19 cellular contexts compared by ENCODE assay signal in the genomic region with DNA sequence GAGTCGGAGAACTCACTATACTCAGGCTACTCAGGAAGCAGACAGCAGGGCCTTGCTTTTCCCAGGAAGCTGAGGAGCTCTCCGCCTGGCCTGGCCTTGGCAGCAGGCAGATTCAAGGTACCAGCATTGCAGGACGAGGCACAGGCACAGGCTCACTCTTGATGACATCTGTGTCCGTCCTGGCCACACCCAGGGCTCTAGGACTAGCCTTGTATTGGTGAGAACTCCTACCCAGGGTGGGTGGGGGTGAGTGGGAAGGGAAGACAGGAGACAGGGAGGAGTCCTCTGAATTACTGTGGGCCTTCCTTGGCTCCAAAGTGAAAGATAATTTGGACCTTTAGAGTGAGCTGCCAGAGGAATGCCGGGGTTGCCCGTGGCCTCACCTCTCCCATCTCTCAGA. TPM values are rescaled to one million over a fixed set of nuclear protein-coding genes. Genes with fewer than 3 reads are reported as not detected.
A peak's percentile ranks its signal among the peaks of the same experiment; 100 is the strongest.
DNase-seq lines count a peak whose midpoint lies in the region; ATAC-seq, FAIRE-seq and TF ChIP-seq lines count a peak whose summit lies in the region.
"Had no signal": no experiment of that assay in that cellular context is flagged by ENCODE, and none has a peak within 500 bp of the region (broad histone marks: within the 10 kb centered on the region; RNA-seq: fewer than 3 reads in every experiment).

No MANE protein-coding gene starts in this region.

- peaks cover 8% of the 10 kb centered on the region for H3K36me3 Mint-ChIP-seq in activated naive CD4-positive, alpha-beta T cell treated with anti-CD3 and anti-CD28 coated beads for 36 hours (ENCODE audit: low read depth)

- POLR2A ChIA-PET in HepG2 (lab: Yijun Ruan, JAX), result no interaction called here
- POLR2A ChIA-PET in SK-N-SH (lab: Yijun Ruan, JAX), result no interaction called here

- H3K4me3 ChIP-seq in right lobe of liver, result no peak overlapping the region
- H3K4me3 ChIP-seq in HepG2 (replicated peaks in 1 of 3; ENCODE audit: insufficient read depth in 1 of 3, low read depth in 2 of 3, low read length in 3 of 3), result no peak overlapping the region
- H3K4me3 ChIP-seq in adrenal gland, result no peak overlapping the region
- no peak overlapping the region for H3K4me3 ChIP-seq in suprapubic skin
- H3K4me3 ChIP-seq in SK-N-SH (ENCODE audit: low read depth in 2 of 2, low read length in 1 of 2), result no peak overlapping the region
- H3K4me3 ChIP-seq: GM12878 had no signal

- H3K4me3 Mint-ChIP-seq in activated naive CD4-positive, alpha-beta T cell treated with anti-CD3 and anti-CD28 coated beads for 36 hours, result no peak overlapping the region
- H3K4me3 Mint-ChIP-seq: B cell; CD4-positive, alpha-beta T cell had no signal

- H3K9me3 ChIP-seq in right lobe of liver, result no peaks in the 10 kb centered on the region
- H3K9me3 ChIP-seq in HepG2 (ENCODE audit: low read length), result no peaks in the 10 kb centered on the region
- H3K9me3 ChIP-seq in adrenal gland (replicated peaks in 1 of 3), result no peaks in the 10 kb centered on the region
- H3K9me3 ChIP-seq in suprapubic skin, result no peaks in the 10 kb centered on the region
- H3K9me3 ChIP-seq in SK-N-SH, result no peaks in the 10 kb centered on the region

- H3K79me2 ChIP-seq in HepG2 (ENCODE audit: insufficient read depth, low read length) (no peaks in the 10 kb centered on the region), SK-N-SH (ENCODE audit: insufficient read depth) (no peaks in the 10 kb centered on the region)

- no peak for TF ChIP-seq RAD21 in HepG2 (CRISPR knock-in tag; IDR thresholded peaks at IDR 0.05)
- no peak for TF ChIP-seq RAD21 in SK-N-SH (IDR thresholded peaks at IDR 0.05; ENCODE audit: low read length)

- H3K4me1 ChIP-seq in right lobe of liver, result no peaks in the 10 kb centered on the region
- no peaks in the 10 kb centered on the region for H3K4me1 ChIP-seq in HepG2 (ENCODE audit: insufficient read depth, low read length)
- no peaks in the 10 kb centered on the region for H3K4me1 ChIP-seq in adrenal gland (replicated peaks in 1 of 2)
- H3K4me1 ChIP-seq in suprapubic skin, result peaks cover 18% of the 10 kb centered on the region
- no peaks in the 10 kb centered on the region for H3K4me1 ChIP-seq in SK-N-SH (ENCODE audit: control insufficient read depth in 1 of 2, insufficient read depth in 2 of 2, low read depth in 1 of 2, low read length in 1 of 2)

- TF ChIP-seq POLR2A in right lobe of liver (IDR thresholded peaks at IDR 0.05) (no peak), HepG2 (IDR thresholded peaks at IDR 0.05; ENCODE audit: insufficient read depth in 1 of 2, low read depth in 2 of 2, low read length in 2 of 2) (no peak), adrenal gland (IDR thresholded peaks at IDR 0.05) (no peak), suprapubic skin (IDR thresholded peaks at IDR 0.05) (no peak)

- H3K9me3 Mint-ChIP-seq in activated naive CD4-positive, alpha-beta T cell treated with anti-CD3 and anti-CD28 coated beads for 36 hours, result no peaks in the 10 kb centered on the region
- H3K9me3 Mint-ChIP-seq: CD4-positive, alpha-beta T cell had no signal

- no peaks in the 10 kb centered on the region for H3K4me1 Mint-ChIP-seq in activated naive CD4-positive, alpha-beta T cell treated with anti-CD3 and anti-CD28 coated beads for 36 hours (ENCODE audit: low read depth)
- H3K4me1 Mint-ChIP-seq: B cell had no signal

- no peaks in the 10 kb centered on the region for H3K27me3 Mint-ChIP-seq in activated naive CD4-positive, alpha-beta T cell treated with anti-CD3 and anti-CD28 coated beads for 36 hours (ENCODE audit: low read depth)
- H3K27me3 Mint-ChIP-seq: B cell; CD4-positive, alpha-beta T cell had no signal

- 64% methylated on average over 3 of the region's 6 CpGs for WGBS in right lobe of liver (ENCODE audit: insufficient coverage, low coverage, low lambda C conversion rate, missing lambda C conversion rate)
- 92% methylated on average over 4 of the region's 6 CpGs for WGBS in HepG2 (ENCODE audit: low lambda C conversion rate)
- 54 to 66% (median 62%) methylated on average over 3 to 6 of the region's 6 CpGs for WGBS in adrenal gland, 4 donors
- WGBS in suprapubic skin, result 63% methylated on average over 6 of the region's 6 CpGs
- WGBS in SK-N-SH (ENCODE audit: low lambda C conversion rate), result 95% methylated on average over 3 of the region's 6 CpGs

- H3K36me3 ChIP-seq in right lobe of liver (no peaks in the 10 kb centered on the region), HepG2 (replicated peaks in 1 of 2; ENCODE audit: control insufficient read depth in 1 of 2, insufficient read depth in 2 of 2, low read length in 2 of 2) (peaks cover 7 to 8% of the 10 kb centered on the region in 2 experiments; a peak in 4 of 5 replicates), adrenal gland (replicated peaks in 1 of 2) (no peaks in the 10 kb centered on the region), suprapubic skin (peaks cover 22% of the 10 kb centered on the region), SK-N-SH (replicated peaks in 1 of 2; ENCODE audit: control insufficient read depth in 1 of 2, insufficient read depth in 2 of 2, low read length in 1 of 2) (peaks cover 0 to 17% of the 10 kb centered on the region in 2 experiments)

- BruUV-seq in HepG2 (replicated peaks; lab: Mats Ljungman, UMichigan), result no TSS peak

- TF ChIP-seq CTCF in right lobe of liver (IDR thresholded peaks at IDR 0.05) (no peak), HepG2 (CRISPR knock-in tag; IDR thresholded peaks at IDR 0.05) (no peak), adrenal gland (IDR thresholded peaks at IDR 0.05) (no peak), suprapubic skin (IDR thresholded peaks at IDR 0.05) (no peak), SK-N-SH (IDR thresholded peaks at IDR 0.05) (no peak)

- H3K27ac Mint-ChIP-seq in activated naive CD4-positive, alpha-beta T cell treated with anti-CD3 and anti-CD28 coated beads for 36 hours, result no peak overlapping the region
- H3K27ac Mint-ChIP-seq: B cell; CD4-positive, alpha-beta T cell had no signal

- no peaks in the 10 kb centered on the region for H3K9me2 ChIP-seq in SK-N-SH

- ATAC-seq in right lobe of liver, result peak in 3 of 4 donors; percentile 9 to 36 (median 17)
- no peak for ATAC-seq in HepG2
- ATAC-seq in left lobe of liver, result peak; percentile 13
- ATAC-seq: GM12878 had no signal

- H2AFZ ChIP-seq in HepG2 (ENCODE audit: low read length), result no peak overlapping the region
- H2AFZ ChIP-seq in SK-N-SH (ENCODE audit: low read depth), result no peak overlapping the region

- H4K20me1 ChIP-seq in HepG2 (ENCODE audit: insufficient read depth, low read length) (no peaks in the 10 kb centered on the region), SK-N-SH (ENCODE audit: insufficient read depth) (no peaks in the 10 kb centered on the region)

- TF ChIP-seq EP300 in HepG2 (IDR thresholded peaks at IDR 0.05; ENCODE audit: low read depth in 2 of 2, low read length in 2 of 2) (no peak), HepG2 (CRISPR knock-in tag; IDR thresholded peaks at IDR 0.05; ENCODE audit: borderline replicate concordance) (no peak), suprapubic skin (IDR thresholded peaks at IDR 0.05) (no peak), SK-N-SH (IDR thresholded peaks at IDR 0.05; ENCODE audit: borderline replicate concordance in 1 of 2, low read depth in 1 of 2, low read length in 1 of 2) (no peak)

- intact Hi-C loops in right lobe of liver (cut with DNase I) (no loop called here), HepG2 (cut with micrococcal nuclease; ENCODE audit: unreplicated experiment) (no loop called here), adrenal gland (cut with DNase I) (no loop called here)
- intact Hi-C loops in activated naive CD4-positive, alpha-beta T cell treated with anti-CD3 and anti-CD28 coated beads for 36 hours (cut with micrococcal nuclease), result no loop called here

- DNase-seq in right lobe of liver, result no peak
- no peak for DNase-seq in HepG2 (ENCODE audit: low spot score)
- peak in 5 of 7 donors; percentile 14 to 58 (median 28) for DNase-seq in adrenal gland
- DNase-seq in left lobe of liver (ENCODE audit: low spot score), result no peak
- no peak for DNase-seq in suprapubic skin (ENCODE audit: low spot score in 2 of 2)
- DNase-seq in activated naive CD4-positive, alpha-beta T cell treated with anti-CD3 and anti-CD28 coated beads for 36 hours, result no peak
- DNase-seq in NCI-H510A (lab: John Stamatoyannopoulos, UW), result no peak
- DNase-seq in SK-N-SH, result no peak
- DNase-seq: CD4-positive, alpha-beta T cell; DND-41; KBM-7; NCI-H1092; NCI-H1436; NCI-H1930; NK-92 treated with Interleukin-12 subunit alpha and Interleukin-12 subunit beta, amount 100 ng/mL, for 24 hours had no signal

- H3K9ac ChIP-seq in HepG2 (ENCODE audit: insufficient read depth, low read depth, low read length) (no peak overlapping the region), SK-N-SH (no peak overlapping the region)

- H3F3A ChIP-seq in SK-N-SH (replicated peaks; ENCODE audit: insufficient read depth), result no peaks in the 10 kb centered on the region

- H3K27me3 ChIP-seq in right lobe of liver (no peaks in the 10 kb centered on the region), HepG2 (ENCODE audit: control insufficient read depth in 1 of 2, insufficient read depth in 2 of 2, low read length in 2 of 2) (no peaks in the 10 kb centered on the region), adrenal gland (no peaks in the 10 kb centered on the region), suprapubic skin (no peaks in the 10 kb centered on the region), SK-N-SH (ENCODE audit: insufficient read depth) (no peaks in the 10 kb centered on the region)

- in situ Hi-C loops in HepG2 (cut with HindIII; ENCODE audit: extremely low pct_ligation_motif_present, low pct_unique_long_range_greater_than_20kb), result no loop called here

- H3K4me2 ChIP-seq in HepG2 (ENCODE audit: low read depth, low read length), result no peak overlapping the region
- H3K4me2 ChIP-seq in SK-N-SH, result no peak overlapping the region

- no peak for FAIRE-seq in HepG2 (lab: Jason Lieb, UNC)
- FAIRE-seq: A204.1, GM12878, H54 had no signal

- H3K27ac ChIP-seq in right lobe of liver (no peak overlapping the region), HepG2 (ENCODE audit: extremely low read length, insufficient read depth, low read length) (no peak overlapping the region), adrenal gland (no peak overlapping the region), suprapubic skin (peak overlapping the region; percentile 1), SK-N-SH (ENCODE audit: low read depth in 2 of 2, low read length in 1 of 2) (no peak overlapping the region)

- CTCF ChIA-PET in HepG2 (lab: Yijun Ruan, JAX; ENCODE audit: low intra/inter-chr PET ratio, low total read pairs) (no interaction called here), SK-N-SH (lab: Yijun Ruan, JAX) (interaction anchor here (1.1 to 1.4 kb wide), 2 partner anchors 33 to 132 kb away, joined by 3 to 4 read pairs; no protein-coding TSS in a partner anchor)
- CTCF ChIA-PET in activated naive CD4-positive, alpha-beta T cell treated with anti-CD3 and anti-CD28 coated beads for 36 hours (lab: Charles Lee), result interaction anchor here (1.4 kb wide), 1 partner anchor 33 kb away, joined by 3 read pairs; no protein-coding TSS in a partner anchor

RNA-seq across cellular contexts. Expression of gene ARTN, which starts 32.0 kb away (rescaled TPM):
- total RNA-seq in right lobe of liver, result under 1 TPM in 3 of 6 experiments, not detected in 3; 0.31 to 0.32 (median 0.31) TPM
- total RNA-seq in HepG2 (2016; rRNA removed; fragmentation: Illumina TruSeq; extraction: Trizol), result 0.62 TPM in 1 of 2 replicates, not detected in the other
- 0.40 and 0.62 TPM in 2 replicates for total RNA-seq in HepG2 (2016; cell fraction: cytosol; rRNA removed; fragmentation: Illumina TruSeq; extraction: Trizol; ENCODE audit: low read depth)
- 0.24 and 0.61 TPM in 2 replicates for total RNA-seq in HepG2 (2016; cell fraction: insoluble cytoplasmic fraction; rRNA removed; fragmentation: Illumina TruSeq; extraction: Trizol)
- 0.28 and 0.55 TPM in 2 replicates for total RNA-seq in HepG2 (2016; cell fraction: membrane; rRNA removed; fragmentation: Illumina TruSeq; extraction: Trizol)
- total RNA-seq in HepG2 (2016; cell fraction: nucleus; rRNA removed; fragmentation: Illumina TruSeq; extraction: Trizol), result 0.62 and 0.81 TPM in 2 replicates
- 0.11 and 0.21 TPM in 2 replicates for polyA plus RNA-seq in HepG2 (2011; rRNA removed)
- 0.05 and 0.07 TPM in 2 replicates for polyA plus RNA-seq in HepG2 (2011; cell fraction: cytosol; rRNA removed)
- polyA plus RNA-seq in HepG2 (2011; cell fraction: nucleus; rRNA removed), result 1.3 and 1.4 TPM in 2 replicates
- polyA plus RNA-seq in HepG2 (2012), result 0.12 and 0.28 TPM in 2 replicates
- 0.10 TPM in 2 replicates for polyA plus RNA-seq in HepG2 (2016; cell fraction: cytosol; fragmentation: Illumina TruSeq; extraction: Trizol; ENCODE audit: low read depth)
- 0.43 TPM in 1 of 2 replicates, not detected in the other for polyA plus RNA-seq in HepG2 (2016; cell fraction: insoluble cytoplasmic fraction; fragmentation: Illumina TruSeq; extraction: Trizol; ENCODE audit: low read depth)
- 0.29 and 0.33 TPM in 2 replicates for polyA plus RNA-seq in HepG2 (2016; cell fraction: membrane; fragmentation: Illumina TruSeq; extraction: Trizol; ENCODE audit: low read depth)
- polyA plus RNA-seq in HepG2 (2016; cell fraction: nucleus; fragmentation: Illumina TruSeq; extraction: Trizol; ENCODE audit: insufficient read depth, low read depth), result 0.81 and 2.0 TPM in 2 replicates
- polyA minus RNA-seq in HepG2 (2011; rRNA and poly(A)+ RNA removed; ENCODE audit: low replicate concordance), result 0.44 and 1.7 TPM in 2 replicates
- polyA minus RNA-seq in HepG2 (2011; cell fraction: cytosol; rRNA and poly(A)+ RNA removed), result not detected in 2 replicates
- 0.62 and 0.77 TPM in 2 replicates for polyA minus RNA-seq in HepG2 (2011; cell fraction: nucleus; rRNA and poly(A)+ RNA removed)
- 1 to 10 TPM in 2 of 8 donors, under 1 TPM in 5, not detected in 1; 0.23 to 1.3 (median 0.53) TPM for total RNA-seq in adrenal gland
- polyA plus RNA-seq in adrenal gland, result 1 to 10 TPM in 2 of 3 donors, under 1 TPM in 1; 0.37 to 4.9 (median 2.8) TPM
- 0.58 TPM for total RNA-seq in left lobe of liver
- total RNA-seq in suprapubic skin, result under 1 TPM in 3 of 4 donors, not detected in 1; 0.38 to 0.91 (median 0.72) TPM
- total RNA-seq in activated naive CD4-positive, alpha-beta T cell treated with anti-CD3 and anti-CD28 coated beads for 36 hours, result not detected
- 0.26 and 0.69 TPM in 2 replicates for polyA plus RNA-seq in SK-N-SH (2012; rRNA removed)
- 0.17 TPM in 1 of 2 replicates, not detected in the other for polyA plus RNA-seq in SK-N-SH (2012; cell fraction: cytosol; rRNA removed)
- polyA plus RNA-seq in SK-N-SH (2012; cell fraction: nucleus; rRNA removed), result 3.6 and 6.6 TPM in 2 replicates

RNA-seq across cellular contexts. Expression of gene IPO13, which starts 45.2 kb away (rescaled TPM):
- total RNA-seq in right lobe of liver, result 10 to 100 TPM; 12.4 to 18.9 (median 14.8) TPM
- 14.3 and 15.6 TPM in 2 replicates for total RNA-seq in HepG2 (2016; rRNA removed; fragmentation: Illumina TruSeq; extraction: Trizol)
- total RNA-seq in HepG2 (2016; cell fraction: cytosol; rRNA removed; fragmentation: Illumina TruSeq; extraction: Trizol; ENCODE audit: low read depth), result 2.4 and 3.1 TPM in 2 replicates
- total RNA-seq in HepG2 (2016; cell fraction: insoluble cytoplasmic fraction; rRNA removed; fragmentation: Illumina TruSeq; extraction: Trizol), result 13.4 and 14.4 TPM in 2 replicates
- total RNA-seq in HepG2 (2016; cell fraction: membrane; rRNA removed; fragmentation: Illumina TruSeq; extraction: Trizol), result 5.8 and 6.8 TPM in 2 replicates
- total RNA-seq in HepG2 (2016; cell fraction: nucleus; rRNA removed; fragmentation: Illumina TruSeq; extraction: Trizol), result 15.1 and 20.1 TPM in 2 replicates
- polyA plus RNA-seq in HepG2 (2011; rRNA removed), result 12.9 and 15.0 TPM in 2 replicates
- 11.2 and 12.8 TPM in 2 replicates for polyA plus RNA-seq in HepG2 (2011; cell fraction: cytosol; rRNA removed)
- polyA plus RNA-seq in HepG2 (2011; cell fraction: nucleus; rRNA removed), result 43.8 and 47.3 TPM in 2 replicates
- polyA plus RNA-seq in HepG2 (2012), result 9.7 and 11.8 TPM in 2 replicates
- polyA plus RNA-seq in HepG2 (2016; cell fraction: cytosol; fragmentation: Illumina TruSeq; extraction: Trizol; ENCODE audit: low read depth), result 2.2 and 2.4 TPM in 2 replicates
- polyA plus RNA-seq in HepG2 (2016; cell fraction: insoluble cytoplasmic fraction; fragmentation: Illumina TruSeq; extraction: Trizol; ENCODE audit: low read depth), result 14.5 and 14.6 TPM in 2 replicates
- 3.4 and 5.4 TPM in 2 replicates for polyA plus RNA-seq in HepG2 (2016; cell fraction: membrane; fragmentation: Illumina TruSeq; extraction: Trizol; ENCODE audit: low read depth)
- polyA plus RNA-seq in HepG2 (2016; cell fraction: nucleus; fragmentation: Illumina TruSeq; extraction: Trizol; ENCODE audit: insufficient read depth, low read depth), result 47.0 and 47.3 TPM in 2 replicates
- polyA minus RNA-seq in HepG2 (2011; rRNA and poly(A)+ RNA removed; ENCODE audit: low replicate concordance), result 37.2 and 43.4 TPM in 2 replicates
- 8.7 and 12.3 TPM in 2 replicates for polyA minus RNA-seq in HepG2 (2011; cell fraction: cytosol; rRNA and poly(A)+ RNA removed)
- 9.8 and 11.1 TPM in 2 replicates for polyA minus RNA-seq in HepG2 (2011; cell fraction: nucleus; rRNA and poly(A)+ RNA removed)
- total RNA-seq in adrenal gland, result 10 to 100 TPM; 32.2 to 42.1 (median 37.1) TPM
- polyA plus RNA-seq in adrenal gland, result 10 to 100 TPM; 35.3 to 78.1 (median 54.5) TPM
- 17.0 TPM for total RNA-seq in left lobe of liver
- 10 to 100 TPM; 30.8 to 41.0 (median 34.8) TPM for total RNA-seq in suprapubic skin
- total RNA-seq in activated naive CD4-positive, alpha-beta T cell treated with anti-CD3 and anti-CD28 coated beads for 36 hours, result 10 to 100 TPM in 1 of 2 experiments, 1 to 10 TPM in 1; 8.0 to 12.4 TPM
- polyA plus RNA-seq in SK-N-SH (2012; rRNA removed), result 15.5 and 16.7 TPM in 2 replicates
- polyA plus RNA-seq in SK-N-SH (2012; cell fraction: cytosol; rRNA removed), result 6.2 and 9.5 TPM in 2 replicates
- polyA plus RNA-seq in SK-N-SH (2012; cell fraction: nucleus; rRNA removed), result 52.6 and 55.7 TPM in 2 replicates

Comparison
In these comparisons a context has a peak if more than half of its experiments do, and no peak if none do; other contexts are left out.
1. DNase-seq: peak in adrenal gland (5 of 7); none in right lobe of liver (0 of 3), HepG2 (single experiment), left lobe of liver (single experiment), suprapubic skin (0 of 2), activated naive CD4-positive, alpha-beta T cell treated with anti-CD3 and anti-CD28 coated beads for 36 hours (single experiment), NCI-H510A (single experiment) and SK-N-SH (single experiment).